20 cellular contexts compared by ENCODE assay signal in genomic region chr4:26978387-26979071, GRCh38.
A peak's percentile ranks its signal among the peaks of the same experiment; 100 is the strongest.
DNase-seq lines count a peak whose midpoint lies in the region; ATAC-seq and TF ChIP-seq lines count a peak whose summit lies in the region.
"Had no signal": no experiment of that assay in that cellular context is flagged by ENCODE, and none has a peak within 500 bp of the region (broad histone marks: within the 10 kb centered on the region; RNA-seq: fewer than 3 reads in every experiment).

No MANE protein-coding gene starts in this region.

- TF ChIP-seq CTCF in natural killer cell (IDR thresholded peaks at IDR 0.05) = no peak

- H3K9me3 ChIP-seq in T-helper 17 cell (ENCODE audit: control insufficient read depth, low read length, poor library complexity, severe bottlenecking) (no peaks in the 10 kb centered on the region), aorta (ENCODE audit: control insufficient read depth, low read length) (no peaks in the 10 kb centered on the region)
- H3K9me3 ChIP-seq: gastrocnemius medialis, sigmoid colon, SK-N-SH, thoracic aorta had no signal

- H3K27ac Mint-ChIP-seq in natural killer cell = peak overlapping the region; percentile 67 to 70
- peak overlapping the region in 1 of 2 donors; percentile 66 for H3K27ac Mint-ChIP-seq in natural killer cell treated with Interleukin-12 subunit alpha and Interleukin-12 subunit beta and Interleukin-15 and Interleukin-18, amount 100 ng/mL, for 72 hours
- peak overlapping the region; percentile 61 for H3K27ac Mint-ChIP-seq in T-helper 17 cell
- H3K27ac Mint-ChIP-seq in activated T-helper 2 cell treated with anti-CD3 and anti-CD28 coated beads, Interferon-gamma antibody, Interleukin-2, Interleukin-4, amounts not matched to agents 10 μg/mL and 5 μg/mL and 100 μg/mL, durations not matched to agents 14 hours and 24 hours and 36 hours = no peak overlapping the region
- H3K27ac Mint-ChIP-seq: activated T-helper 1 cell treated with anti-CD3 and anti-CD28 coated beads, Interleukin-12 subunit alpha, Interleukin-12 subunit beta, Interleukin-2, Interleukin-4 antibody, amounts not matched to agents 30 ng/mL and 10 ng/mL and 1 ng/mL, durations not matched to agents 14 hours and 24 hours and 36 hours; nephron progenitor cell had no signal

- no peak overlapping the region for H3K4me3 ChIP-seq in aorta (ENCODE audit: low read length in 2 of 2)
- H3K4me3 ChIP-seq: gastrocnemius medialis, sigmoid colon, thoracic aorta had no signal

- WGBS in aorta, 2 donors = 49 to 51% methylated on average over 2 of the region's 2 CpGs

- H3K27ac ChIP-seq in aorta (ENCODE audit: low read depth in 1 of 2, low read length in 2 of 2) = no peak overlapping the region
- H3K27ac ChIP-seq: gastrocnemius medialis, sigmoid colon, thoracic aorta had no signal

- H3K27me3 Mint-ChIP-seq in natural killer cell (ENCODE audit: low read depth in 2 of 2) (no peaks in the 10 kb centered on the region), T-helper 17 cell (no peaks in the 10 kb centered on the region)
- no peaks in the 10 kb centered on the region for H3K27me3 Mint-ChIP-seq in natural killer cell treated with Interleukin-12 subunit alpha and Interleukin-12 subunit beta and Interleukin-15 and Interleukin-18, amount 100 ng/mL, for 72 hours
- no peaks in the 10 kb centered on the region for H3K27me3 Mint-ChIP-seq in activated T-helper 2 cell treated with anti-CD3 and anti-CD28 coated beads, Interferon-gamma antibody, Interleukin-2, Interleukin-4, amounts not matched to agents 10 μg/mL and 5 μg/mL and 100 μg/mL, durations not matched to agents 14 hours and 24 hours and 36 hours (ENCODE audit: low read depth)

- no peak for DNase-seq in natural killer cell
- DNase-seq in natural killer cell treated with Interleukin-12 subunit alpha and Interleukin-12 subunit beta and Interleukin-15 and Interleukin-18, amount 100 ng/mL, for 72 hours (ENCODE audit: low spot score) = no peak
- no peak for DNase-seq in T-helper 17 cell
- DNase-seq in fibroblast of gingiva (ENCODE audit: low read depth) = peak; percentile 3
- no peak for DNase-seq in stimulated activated CD4-positive, alpha-beta T cell treated with anti-CD3 and anti-CD28 coated beads, Interleukin-4, amount 100 ng/mL, for 1 hour
- no peak for DNase-seq in activated T-helper 2 cell treated with anti-CD3 and anti-CD28 coated beads, Interferon-gamma antibody, Interleukin-2, Interleukin-4, amounts not matched to agents 10 μg/mL and 5 μg/mL and 100 μg/mL, durations not matched to agents 14 hours and 24 hours and 36 hours (ENCODE audit: low spot score)
- no peak for DNase-seq in aorta
- DNase-seq in NCI-H345 (lab: John Stamatoyannopoulos, UW) = no peak
- DNase-seq: activated CD4-positive, CD25-positive, alpha-beta regulatory T cell treated with anti-CD3 and anti-CD28 coated beads, Interleukin-2, amount 50 U/mL, for 72 hours; gastrocnemius medialis; H9; NCI-H2029 treated with DMSO at 0.1 percent for 48 hours; NCI-H510A; nephron progenitor cell; sigmoid colon; SK-N-SH; stimulated activated naive CD4-positive, alpha-beta T cell; T1000 had no signal

- ATAC-seq in natural killer cell (no peak), T-helper 17 cell (no peak), aorta (ENCODE audit: low FRiP score) (no peak)
- no peak for ATAC-seq in natural killer cell treated with Interleukin-12 subunit alpha and Interleukin-12 subunit beta and Interleukin-15 and Interleukin-18, amount 100 ng/mL, for 72 hours
- ATAC-seq: gastrocnemius medialis had no signal

- peaks cover 52% of the 10 kb centered on the region in 2 donors for H3K4me1 Mint-ChIP-seq in natural killer cell
- H3K4me1 Mint-ChIP-seq in natural killer cell treated with Interleukin-12 subunit alpha and Interleukin-12 subunit beta and Interleukin-15 and Interleukin-18, amount 100 ng/mL, for 72 hours (ENCODE audit: low read depth in 2 of 2) = peaks cover 31 to 41% of the 10 kb centered on the region in 2 donors
- H3K4me1 Mint-ChIP-seq in T-helper 17 cell = peaks cover 39% of the 10 kb centered on the region
- peaks cover 25% of the 10 kb centered on the region for H3K4me1 Mint-ChIP-seq in activated T-helper 2 cell treated with anti-CD3 and anti-CD28 coated beads, Interferon-gamma antibody, Interleukin-2, Interleukin-4, amounts not matched to agents 10 μg/mL and 5 μg/mL and 100 μg/mL, durations not matched to agents 14 hours and 24 hours and 36 hours (ENCODE audit: low read depth)

- intact Hi-C loops in natural killer cell (cut with micrococcal nuclease) (no loop called here), aorta (cut with DNase I) (no loop called here)
- intact Hi-C loops in activated T-helper 2 cell treated with anti-CD3 and anti-CD28 coated beads, Interferon-gamma antibody, Interleukin-2, Interleukin-4, amounts not matched to agents 10 μg/mL and 5 μg/mL and 100 μg/mL, durations not matched to agents 14 hours and 24 hours and 36 hours (cut with micrococcal nuclease) = no loop called here

- H3K4me3 Mint-ChIP-seq in natural killer cell (no peak overlapping the region), T-helper 17 cell (no peak overlapping the region)
- H3K4me3 Mint-ChIP-seq in natural killer cell treated with Interleukin-12 subunit alpha and Interleukin-12 subunit beta and Interleukin-15 and Interleukin-18, amount 100 ng/mL, for 72 hours = no peak overlapping the region
- no peak overlapping the region for H3K4me3 Mint-ChIP-seq in activated T-helper 2 cell treated with anti-CD3 and anti-CD28 coated beads, Interferon-gamma antibody, Interleukin-2, Interleukin-4, amounts not matched to agents 10 μg/mL and 5 μg/mL and 100 μg/mL, durations not matched to agents 14 hours and 24 hours and 36 hours (ENCODE audit: low read depth)
- H3K4me3 Mint-ChIP-seq: activated T-helper 1 cell treated with anti-CD3 and anti-CD28 coated beads, Interleukin-12 subunit alpha, Interleukin-12 subunit beta, Interleukin-2, Interleukin-4 antibody, amounts not matched to agents 30 ng/mL and 10 ng/mL and 1 ng/mL, durations not matched to agents 14 hours and 24 hours and 36 hours; H9; nephron progenitor cell had no signal

- H3K36me3 ChIP-seq in aorta (ENCODE audit: control insufficient read depth in 1 of 2, insufficient read depth in 2 of 2, low read length in 1 of 2) = no peaks in the 10 kb centered on the region
- H3K36me3 ChIP-seq: gastrocnemius medialis, sigmoid colon, thoracic aorta had no signal

- H3K36me3 Mint-ChIP-seq in natural killer cell (no peaks in the 10 kb centered on the region), T-helper 17 cell (ENCODE audit: low read depth) (peaks cover 4% of the 10 kb centered on the region)
- no peaks in the 10 kb centered on the region for H3K36me3 Mint-ChIP-seq in natural killer cell treated with Interleukin-12 subunit alpha and Interleukin-12 subunit beta and Interleukin-15 and Interleukin-18, amount 100 ng/mL, for 72 hours
- H3K36me3 Mint-ChIP-seq in activated T-helper 2 cell treated with anti-CD3 and anti-CD28 coated beads, Interferon-gamma antibody, Interleukin-2, Interleukin-4, amounts not matched to agents 10 μg/mL and 5 μg/mL and 100 μg/mL, durations not matched to agents 14 hours and 24 hours and 36 hours (ENCODE audit: low read depth) = peaks cover 4% of the 10 kb centered on the region

- no peaks in the 10 kb centered on the region for H3K27me3 ChIP-seq in aorta (ENCODE audit: control insufficient read depth in 1 of 2, insufficient read depth in 2 of 2, low read length in 1 of 2)
- H3K27me3 ChIP-seq: gastrocnemius medialis, sigmoid colon had no signal

- H3K9me3 Mint-ChIP-seq in natural killer cell = no peaks in the 10 kb centered on the region
- peaks cover 5% of the 10 kb centered on the region for H3K9me3 Mint-ChIP-seq in natural killer cell treated with Interleukin-12 subunit alpha and Interleukin-12 subunit beta and Interleukin-15 and Interleukin-18, amount 100 ng/mL, for 72 hours
- no peaks in the 10 kb centered on the region for H3K9me3 Mint-ChIP-seq in activated T-helper 2 cell treated with anti-CD3 and anti-CD28 coated beads, Interferon-gamma antibody, Interleukin-2, Interleukin-4, amounts not matched to agents 10 μg/mL and 5 μg/mL and 100 μg/mL, durations not matched to agents 14 hours and 24 hours and 36 hours
- H3K9me3 Mint-ChIP-seq: activated T-helper 1 cell treated with anti-CD3 and anti-CD28 coated beads, Interleukin-12 subunit alpha, Interleukin-12 subunit beta, Interleukin-2, Interleukin-4 antibody, amounts not matched to agents 30 ng/mL and 10 ng/mL and 1 ng/mL, durations not matched to agents 14 hours and 24 hours and 36 hours; H9 had no signal

- H3K4me1 ChIP-seq in aorta (ENCODE audit: control insufficient read depth in 1 of 2, insufficient read depth in 2 of 2, low read length in 2 of 2) = peaks cover 0 to 4% of the 10 kb centered on the region in 2 donors
- H3K4me1 ChIP-seq: gastrocnemius medialis, sigmoid colon had no signal
